22 cellular contexts compared by ENCODE assay signal in the genomic region with DNA sequence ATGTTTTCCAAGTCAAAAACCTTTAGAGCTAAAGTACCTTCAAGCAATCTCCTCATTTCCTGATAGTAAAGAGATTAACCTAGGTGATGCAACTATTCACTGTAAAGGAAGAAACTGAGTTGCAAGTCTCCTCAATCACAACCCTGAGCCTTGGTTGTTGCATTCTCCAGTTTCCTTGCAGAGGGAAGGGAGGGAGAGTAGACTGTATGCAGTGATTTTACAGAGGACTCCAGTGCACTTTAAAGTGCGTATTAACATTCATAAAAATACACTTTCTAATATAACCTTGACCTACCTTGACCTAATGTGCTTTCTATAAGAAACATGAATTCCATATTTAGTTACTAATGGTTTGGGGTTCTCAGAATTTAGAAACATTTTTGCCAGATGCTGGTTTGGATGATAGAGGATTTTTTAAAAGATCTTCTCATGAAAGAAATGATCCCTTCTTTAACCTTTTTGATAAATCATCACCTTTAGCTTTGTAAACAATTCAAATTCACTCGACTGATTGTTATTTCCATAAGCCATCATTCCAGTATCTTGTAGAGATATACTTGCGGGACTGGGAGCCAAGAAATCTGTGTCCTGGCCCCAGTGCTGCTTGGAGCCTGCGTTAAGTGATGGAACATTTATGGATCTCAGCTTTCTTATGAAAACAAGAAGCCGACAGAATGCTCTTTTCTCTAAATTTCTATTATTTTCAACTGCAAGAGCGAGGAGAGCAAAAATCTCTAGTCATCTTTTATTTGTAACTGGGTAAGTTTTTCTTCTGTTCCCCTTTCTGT.
"Had no signal": no experiment of that assay in that cellular context is flagged by ENCODE, and none has a peak within 500 bp of the region (broad histone marks: within the 10 kb centered on the region; RNA-seq: fewer than 3 reads in every experiment).

No MANE protein-coding gene starts in this region.

- H3K4me3 ChIP-seq: ascending aorta, body of pancreas, MG63, Peyer's patch had no signal

- ATAC-seq: activated CD4-positive, CD25-positive, alpha-beta regulatory T cell treated with anti-CD3 and anti-CD28 coated beads, Interleukin-2, amount 50 U/mL, for 24 hours; activated CD8-positive, alpha-beta T cell treated with anti-CD3 and anti-CD28 coated beads for 36 hours; body of pancreas had no signal

- H3K4me1 ChIP-seq: ascending aorta, body of pancreas, Peyer's patch had no signal

- H3K36me3 ChIP-seq: ascending aorta, MG63, Peyer's patch had no signal

- H3K27ac ChIP-seq: ascending aorta, body of pancreas, Peyer's patch, RWPE1 had no signal

- DNase-seq: activated CD4-positive, alpha-beta T cell treated with anti-CD3 and anti-CD28 coated beads for 4 hours; activated CD8-positive, alpha-beta memory T cell treated with anti-CD3 and anti-CD28 coated beads, Interleukin-2, amount 50 U/mL, for 48 hours; activated CD8-positive, alpha-beta T cell treated with anti-CD3 and anti-CD28 coated beads for 36 hours; activated effector memory CD4-positive, alpha-beta T cell treated with Interleukin-2 at 50 U/mL for 16 hours; activated naive CD4-positive, alpha-beta T cell; activated T-cell treated with anti-CD3 and anti-CD28 coated beads, Interleukin-2, amount 50 U/mL, for 1 hour; amniotic stem cell; body of pancreas; MG63; MV-4-11; NCI-H1105; NCI-H1436; NCI-H1694 treated with DMSO at 0.1 percent for 48 hours; NCI-H2029 treated with DMSO at 0.1 percent for 48 hours; NCI-H345; NCI-H510A; NK-92 treated with Interleukin-12 subunit alpha and Interleukin-12 subunit beta, amount 100 ng/mL, for 24 hours; Peyer's patch; SHP77 treated with DMSO at 0.1 percent for 48 hours had no signal

- H3K9me3 ChIP-seq: body of pancreas, MG63, Peyer's patch had no signal

- H3K27me3 ChIP-seq: ascending aorta, body of pancreas, MG63, Peyer's patch had no signal
